5 cellular contexts compared by ENCODE assay signal in the genomic region with DNA sequence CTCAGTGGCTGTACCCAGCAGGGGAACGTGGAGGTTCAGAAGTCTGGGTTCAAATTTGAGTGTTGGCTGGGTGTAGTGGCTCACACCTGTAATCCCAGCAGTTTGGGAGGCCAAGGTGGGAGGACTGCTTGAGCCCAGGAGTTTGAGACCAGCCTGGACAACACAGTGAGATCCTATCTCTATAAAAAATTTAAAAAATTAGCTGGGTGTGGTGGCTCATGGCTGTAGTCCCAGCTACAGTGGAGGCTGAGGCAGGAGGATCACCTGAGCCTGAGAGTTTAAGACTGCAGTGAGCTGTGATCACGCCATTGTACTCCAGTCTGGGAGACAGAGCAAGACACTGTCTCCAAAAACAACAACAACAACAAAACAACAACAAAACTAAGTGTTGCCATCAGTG. TPM values are rescaled to one million over a fixed set of nuclear protein-coding genes. Genes with fewer than 3 reads are reported as not detected.
"Had no signal": no experiment of that assay in that cellular context is flagged by ENCODE, and none has a peak within 500 bp of the region (broad histone marks: within the 10 kb centered on the region; RNA-seq: fewer than 3 reads in every experiment).

No MANE protein-coding gene starts in this region.

RNA-seq across cellular contexts. Expression of a gene that starts 8.8 kb away (rescaled TPM):
- total RNA-seq: GM23338, H1, H9, HepG2, HFFc6 had no signal
- polyA plus RNA-seq: GM23338, H1 had no signal
